In the genomic region with DNA sequence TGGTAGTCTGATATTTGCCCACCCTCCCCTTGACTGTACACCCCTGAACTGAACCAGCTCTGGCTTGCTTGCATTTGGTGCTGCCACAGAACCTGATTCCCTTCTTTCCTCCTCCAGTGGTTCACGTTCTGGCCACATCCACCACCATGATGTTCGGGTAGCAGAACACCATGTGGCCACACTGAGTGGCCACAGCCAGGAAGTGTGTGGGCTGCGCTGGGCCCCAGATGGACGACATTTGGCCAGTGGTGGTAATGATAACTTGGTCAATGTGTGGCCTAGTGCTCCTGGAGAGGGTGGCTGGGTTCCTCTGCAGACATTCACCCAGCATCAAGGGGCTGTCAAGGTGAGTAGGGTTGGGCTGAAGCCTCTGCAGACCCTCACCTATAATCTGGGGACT, we compare ENCODE assay signal across 9 cellular contexts. TPM values are rescaled to one million over a fixed set of nuclear protein-coding genes. Genes with fewer than 3 reads are reported as not detected.
A peak's percentile ranks its signal among the peaks of the same experiment; 100 is the strongest.
DNase-seq lines count a peak whose midpoint lies in the region; ATAC-seq, FAIRE-seq and TF ChIP-seq lines count a peak whose summit lies in the region.
"Had no signal": no experiment of that assay in that cellular context is flagged by ENCODE, and none has a peak within 500 bp of the region (broad histone marks: within the 10 kb centered on the region; RNA-seq: fewer than 3 reads in every experiment).

No MANE protein-coding gene starts in this region.

- TF ChIP-seq EP300 in GM12878 (IDR thresholded peaks at IDR 0.05; ENCODE audit: borderline replicate concordance in 1 of 2, control insufficient read depth in 1 of 2, low read depth in 2 of 2, low read length in 2 of 2), result no peak

- peaks cover 38% of the 10 kb centered on the region for H3K36me3 Mint-ChIP-seq in neural progenitor cell

- H3K36me3 ChIP-seq in Karpas-422 (ENCODE audit: insufficient read depth, low read length) (peaks cover 46% of the 10 kb centered on the region), GM12878 (ENCODE audit: control insufficient read depth in 2 of 2, insufficient read depth in 2 of 2, low read length in 1 of 2) (peaks cover 15 to 26% of the 10 kb centered on the region in 2 experiments), neural progenitor cell (peaks cover 14% of the 10 kb centered on the region)

- peaks cover 7% of the 10 kb centered on the region for H3K27me3 Mint-ChIP-seq in neural progenitor cell (ENCODE audit: insufficient read depth, low read depth)

- DNase-seq in Karpas-422 (no peak), GM12878 (ENCODE audit: low read depth, low spot score) (no peak), neural progenitor cell (ENCODE audit: low spot score) (no peak), cerebellar nuclear complex (lab: John Stamatoyannopoulos, UW) (no peak), DMS79 (lab: John Stamatoyannopoulos, UW) (no peak), NCI-H2196 treated with DMSO at 0.1 percent for 48 hours (lab: John Stamatoyannopoulos, UW; ENCODE audit: unreplicated experiment) (no peak)
- DNase-seq: NCI-H1417 had no signal

- intact Hi-C loops in GM12878 (cut with micrococcal nuclease; ENCODE audit: unreplicated experiment), result no loop called here

- RAD21 ChIA-PET in GM12878 (lab: Charles Lee; ENCODE audit: unreplicated experiment), result interaction anchor here (1.3 kb wide), 1 partner anchor 121 kb away, joined by 3 read pairs; no protein-coding TSS in a partner anchor

- H3K27ac Mint-ChIP-seq in neural progenitor cell, result peak overlapping the region; percentile 21

- TF ChIP-seq RAD21 in GM12878 (IDR thresholded peaks at IDR 0.05; ENCODE audit: insufficient read depth, low read depth, low read length), result no peak

- no peaks in the 10 kb centered on the region for H3K9me3 ChIP-seq in Karpas-422 (ENCODE audit: low read length)
- no peaks in the 10 kb centered on the region for H3K9me3 ChIP-seq in GM12878 (replicated peaks; ENCODE audit: control insufficient read depth, insufficient read depth, low read length)
- H3K9me3 ChIP-seq in neural progenitor cell (ENCODE audit: low read depth), result no peaks in the 10 kb centered on the region

- no peak for ATAC-seq in GM12878

- peaks cover 38% of the 10 kb centered on the region for H3F3A ChIP-seq in neural progenitor cell (ENCODE audit: low read depth)

- no peak for FAIRE-seq in GM12878 (lab: Jason Lieb, UNC)

- TF ChIP-seq CTCF in GM12878 (IDR thresholded peaks at IDR 0.05 in 2 of 3, conservative IDR thresholded peaks at IDR 0.05 in 1 of 3; ENCODE audit: control insufficient read depth in 2 of 3, extremely low read depth in 1 of 3, insufficient read depth in 1 of 3, low read depth in 3 of 3, low read length in 3 of 3) (no peak), neural progenitor cell (IDR thresholded peaks at IDR 0.05) (no peak)

- SMC1A ChIA-PET in GM12878 (lab: Charles Lee; ENCODE audit: uncharacterized antibody, unreplicated experiment), result interaction anchor here (4.5 kb wide), 1 partner anchor 133 kb away, joined by 26 read pairs; no protein-coding TSS in a partner anchor

- WGBS in GM12878 (ENCODE audit: insufficient coverage, insufficient replicate concordance, low lambda C conversion rate, missing lambda C conversion rate), result 32% methylated on average over 4 of the region's 4 CpGs

- no peaks in the 10 kb centered on the region for H3K9me2 ChIP-seq in Karpas-422 (replicated peaks; ENCODE audit: insufficient read depth, low read length)

- H3K4me1 ChIP-seq in Karpas-422 (ENCODE audit: low read length) (peaks cover 34% of the 10 kb centered on the region), GM12878 (ENCODE audit: control insufficient read depth, insufficient read depth, low read length) (peaks cover 14% of the 10 kb centered on the region), neural progenitor cell (peaks cover 18% of the 10 kb centered on the region)
- H3K4me1 ChIP-seq: parathyroid adenoma had no signal

- H3K4me2 ChIP-seq in Karpas-422 (ENCODE audit: low read depth, low read length, poor library complexity, severe bottlenecking) (peak overlapping the region; percentile 73), GM12878 (ENCODE audit: control insufficient read depth, insufficient read depth) (peak overlapping the region; percentile 89), neural progenitor cell (peak overlapping the region; percentile 96)

- H4K20me1 ChIP-seq in Karpas-422 (ENCODE audit: insufficient read depth, low read depth, low read length) (peaks cover 9% of the 10 kb centered on the region), GM12878 (ENCODE audit: control insufficient read depth, insufficient read depth) (no peaks in the 10 kb centered on the region), neural progenitor cell (ENCODE audit: low read depth) (peaks cover 37% of the 10 kb centered on the region)

- POLR2A ChIA-PET in GM12878 (lab: Charles Lee), result interaction anchor here (1.0 kb wide), 1 partner anchor 16 kb away, joined by 4 read pairs; no protein-coding TSS in a partner anchor

- no peaks in the 10 kb centered on the region for H3K9me3 Mint-ChIP-seq in neural progenitor cell

- no peaks in the 10 kb centered on the region for H3K27me3 ChIP-seq in Karpas-422 (ENCODE audit: low read length)
- H3K27me3 ChIP-seq in GM12878 (replicated peaks in 1 of 2; ENCODE audit: control insufficient read depth in 2 of 2, insufficient read depth in 2 of 2, low read length in 1 of 2), result no peaks in the 10 kb centered on the region
- no peaks in the 10 kb centered on the region for H3K27me3 ChIP-seq in neural progenitor cell

- H3K79me2 ChIP-seq in Karpas-422 (ENCODE audit: low read length), result peaks cover 31% of the 10 kb centered on the region
- H3K79me2 ChIP-seq in GM12878 (ENCODE audit: control insufficient read depth, insufficient read depth, low read length), result peaks cover 43% of the 10 kb centered on the region
- peaks cover 34% of the 10 kb centered on the region for H3K79me2 ChIP-seq in neural progenitor cell (ENCODE audit: low read depth)
- H3K79me2 ChIP-seq: parathyroid adenoma had no signal

- H3K9ac ChIP-seq in Karpas-422 (ENCODE audit: low read length) (peak overlapping the region; percentile 92), GM12878 (ENCODE audit: control insufficient read depth, insufficient read depth, low read length) (peak overlapping the region; percentile 75; the same call in 1 of the 2 replicates), neural progenitor cell (peak overlapping the region; percentile 95)
- H3K9ac ChIP-seq: parathyroid adenoma had no signal

- H3K27ac ChIP-seq in Karpas-422 (ENCODE audit: low read length), result peak overlapping the region; percentile 84
- no peak overlapping the region for H3K27ac ChIP-seq in GM12878 (ENCODE audit: control insufficient read depth, insufficient read depth)
- no peak overlapping the region for H3K27ac ChIP-seq in neural progenitor cell
- H3K27ac ChIP-seq: parathyroid adenoma had no signal

- in situ Hi-C loops in GM12878 (cut with MboI), result no loop called here

- TF ChIP-seq POLR2A in GM12878 (IDR thresholded peaks at IDR 0.05; ENCODE audit: low read depth, low read length), result peak; percentile 13; the same call in 1 of the 2 replicates

- H2AFZ ChIP-seq in Karpas-422 (ENCODE audit: low read length), result no peak overlapping the region
- no peak overlapping the region for H2AFZ ChIP-seq in GM12878 (ENCODE audit: control insufficient read depth, low read depth, low read length)
- H2AFZ ChIP-seq in neural progenitor cell (replicated peaks), result no peak overlapping the region
- H2AFZ ChIP-seq: parathyroid adenoma had no signal

- peaks cover 46% of the 10 kb centered on the region for H3K4me1 Mint-ChIP-seq in neural progenitor cell

- H3K4me3 ChIP-seq in GM08714 (ENCODE audit: low read length), result peak overlapping the region; percentile 93; the same call in 1 of the 2 replicates
- peak overlapping the region; percentile 98 for H3K4me3 ChIP-seq in Karpas-422 (ENCODE audit: low read length)
- peak overlapping the region; percentile 79 for H3K4me3 ChIP-seq in GM12878
- H3K4me3 ChIP-seq in neural progenitor cell, result peak overlapping the region; percentile 70

- BruUV-seq in GM12878 (replicated peaks; lab: Mats Ljungman, UMichigan), result no TSS peak

- H3K4me3 Mint-ChIP-seq in neural progenitor cell, result peak overlapping the region; percentile 98

- CTCF ChIA-PET in GM12878 (lab: Yijun Ruan, JAX), result interaction anchor here (1.0 kb wide), 1 partner anchor 121 kb away, joined by 3 read pairs; no protein-coding TSS in a partner anchor

RNA-seq across cellular contexts. Expression of a gene that starts 1.8 kb away (rescaled TPM):
- total RNA-seq in Karpas-422 (2014; rRNA removed; shearing (Covaris generic); ENCODE audit: low replicate concordance), result 96.9 and 141 TPM in 2 replicates
- total RNA-seq in GM12878 (2013; cell fraction: nucleolus; rRNA removed), result 12.5 and 14.0 TPM in 2 replicates
- 197 and 213 TPM in 2 replicates for total RNA-seq in GM12878 (2014; rRNA removed)
- total RNA-seq in GM12878 (2014; rRNA removed; fragmentation: Illumina TruSeq; extraction: Trizol), result 81.5 and 82.0 TPM in 2 replicates
- 192 and 205 TPM in 2 replicates for total RNA-seq in GM12878 (2021)
- polyA plus RNA-seq in GM12878 (2011; ENCODE audit: low read depth), result 33.1 TPM
- 37.3 and 103 TPM in 2 replicates for polyA plus RNA-seq in GM12878 (2011; rRNA removed)
- polyA plus RNA-seq in GM12878 (2011; cell fraction: cytosol; rRNA removed), result 137 and 176 TPM in 2 replicates
- polyA plus RNA-seq in GM12878 (2011; cell fraction: nucleus; rRNA removed), result 181 and 197 TPM in 2 replicates
- polyA plus RNA-seq in GM12878 (2012), result 62.9 and 68.2 TPM in 2 replicates
- 91.9 and 135 TPM in 2 replicates for polyA plus RNA-seq in GM12878 (2014; fragmentation: Illumina TruSeq; extraction: Trizol)
- polyA plus RNA-seq in GM12878 (2014; fragmentation: Nextera tagmentation; extraction: Ambion mirVana), result 10 to 100 TPM; 36.3 to 63.1 TPM
- 165 and 225 TPM in 2 replicates for polyA plus RNA-seq in GM12878 (2014; rRNA removed)
- polyA plus RNA-seq in GM12878 (2016; fragmentation: Nextera tagmentation; extraction: Ambion mirVana), result 100 to 1,000 TPM; 299 to 347 TPM
- 128 and 180 TPM in 2 replicates for polyA minus RNA-seq in GM12878 (2011; rRNA and poly(A)+ RNA removed)
- 67.0 and 84.4 TPM in 2 replicates for polyA minus RNA-seq in GM12878 (2011; cell fraction: cytosol; rRNA and poly(A)+ RNA removed)
- polyA minus RNA-seq in GM12878 (2011; cell fraction: nucleus; rRNA and poly(A)+ RNA removed), result 40.5 and 61.7 TPM in 2 replicates
- total RNA-seq in neural progenitor cell (ENCODE audit: low replicate concordance), result 164 and 261 TPM in 2 replicates

RNA-seq across cellular contexts. Expression of a gene that starts 7.2 kb away (rescaled TPM):
- 37.4 and 48.5 TPM in 2 replicates for total RNA-seq in Karpas-422 (2014; rRNA removed; shearing (Covaris generic); ENCODE audit: low replicate concordance)
- total RNA-seq in GM12878 (2013; cell fraction: nucleolus; rRNA removed), result 21.6 and 23.9 TPM in 2 replicates
- total RNA-seq in GM12878 (2014; rRNA removed) (77.4 and 88.2 TPM in 2 replicates), GM12878 (2014; rRNA removed; fragmentation: Illumina TruSeq; extraction: Trizol) (55.4 and 58.5 TPM in 2 replicates), GM12878 (2021) (66.8 and 68.0 TPM in 2 replicates), neural progenitor cell (ENCODE audit: low replicate concordance) (5.6 and 11.9 TPM in 2 replicates)
- 96.7 TPM for polyA plus RNA-seq in GM12878 (2011; ENCODE audit: low read depth)
- polyA plus RNA-seq in GM12878 (2011; rRNA removed) (88.7 and 139 TPM in 2 replicates), GM12878 (2014; fragmentation: Illumina TruSeq; extraction: Trizol) (102 and 126 TPM in 2 replicates), GM12878 (2014; fragmentation: Nextera tagmentation; extraction: Ambion mirVana) (10 to 100 TPM; 62.7 to 68.4 TPM), GM12878 (2014; rRNA removed) (91.3 and 97.8 TPM in 2 replicates), GM12878 (2016; fragmentation: Nextera tagmentation; extraction: Ambion mirVana) (100 to 1,000 TPM in 1 of 2 experiments, 10 to 100 TPM in 1; 92.6 to 111 TPM)
- 127 and 142 TPM in 2 replicates for polyA plus RNA-seq in GM12878 (2011; cell fraction: cytosol; rRNA removed)
- polyA plus RNA-seq in GM12878 (2011; cell fraction: nucleus; rRNA removed), result 123 and 135 TPM in 2 replicates
- 59.9 and 92.0 TPM in 2 replicates for polyA plus RNA-seq in GM12878 (2012)
- 69.1 and 73.7 TPM in 2 replicates for polyA minus RNA-seq in GM12878 (2011; rRNA and poly(A)+ RNA removed)
- polyA minus RNA-seq in GM12878 (2011; cell fraction: cytosol; rRNA and poly(A)+ RNA removed), result 17.8 and 25.6 TPM in 2 replicates
- 19.2 and 27.0 TPM in 2 replicates for polyA minus RNA-seq in GM12878 (2011; cell fraction: nucleus; rRNA and poly(A)+ RNA removed)

RNA-seq across cellular contexts. Expression of a gene that starts 23.0 kb away (rescaled TPM):
- not detected in 2 replicates for total RNA-seq in Karpas-422 (2014; rRNA removed; shearing (Covaris generic); ENCODE audit: low replicate concordance)
- total RNA-seq in GM12878 (2013; cell fraction: nucleolus; rRNA removed), result not detected in 2 replicates
- not detected in 2 replicates for total RNA-seq in GM12878 (2014; rRNA removed)
- not detected in 2 replicates for total RNA-seq in GM12878 (2014; rRNA removed; fragmentation: Illumina TruSeq; extraction: Trizol)
- not detected in 2 replicates for total RNA-seq in GM12878 (2021)
- not detected for polyA plus RNA-seq in GM12878 (2011; ENCODE audit: low read depth)
- not detected in 2 replicates for polyA plus RNA-seq in GM12878 (2011; rRNA removed)
- not detected in 2 replicates for polyA plus RNA-seq in GM12878 (2011; cell fraction: cytosol; rRNA removed)
- polyA plus RNA-seq in GM12878 (2011; cell fraction: nucleus; rRNA removed), result not detected in 2 replicates
- polyA plus RNA-seq in GM12878 (2012), result not detected in 2 replicates
- not detected in 2 replicates for polyA plus RNA-seq in GM12878 (2014; fragmentation: Illumina TruSeq; extraction: Trizol)
- polyA plus RNA-seq in GM12878 (2014; fragmentation: Nextera tagmentation; extraction: Ambion mirVana), result not detected
- polyA plus RNA-seq in GM12878 (2014; rRNA removed), result not detected in 2 replicates
- not detected for polyA plus RNA-seq in GM12878 (2016; fragmentation: Nextera tagmentation; extraction: Ambion mirVana)
- not detected in 2 replicates for polyA minus RNA-seq in GM12878 (2011; rRNA and poly(A)+ RNA removed)
- polyA minus RNA-seq in GM12878 (2011; cell fraction: cytosol; rRNA and poly(A)+ RNA removed), result not detected in 2 replicates
- not detected in 2 replicates for polyA minus RNA-seq in GM12878 (2011; cell fraction: nucleus; rRNA and poly(A)+ RNA removed)
- total RNA-seq in neural progenitor cell (ENCODE audit: low replicate concordance), result 0.09 TPM in 1 of 2 replicates, not detected in the other

RNA-seq across cellular contexts. Expression of a gene that starts 29.0 kb away (rescaled TPM):
- 42.5 and 50.7 TPM in 2 replicates for total RNA-seq in Karpas-422 (2014; rRNA removed; shearing (Covaris generic); ENCODE audit: low replicate concordance)
- total RNA-seq in GM12878 (2013; cell fraction: nucleolus; rRNA removed), result 71.8 and 72.3 TPM in 2 replicates
- total RNA-seq in GM12878 (2014; rRNA removed), result 39.7 and 42.6 TPM in 2 replicates
- total RNA-seq in GM12878 (2014; rRNA removed; fragmentation: Illumina TruSeq; extraction: Trizol), result 32.6 and 33.3 TPM in 2 replicates
- total RNA-seq in GM12878 (2021), result 37.4 and 39.4 TPM in 2 replicates
- polyA plus RNA-seq in GM12878 (2011; ENCODE audit: low read depth), result 33.4 TPM
- polyA plus RNA-seq in GM12878 (2011; rRNA removed), result 16.5 and 20.2 TPM in 2 replicates
- 19.1 and 23.5 TPM in 2 replicates for polyA plus RNA-seq in GM12878 (2011; cell fraction: cytosol; rRNA removed)
- 32.6 and 36.7 TPM in 2 replicates for polyA plus RNA-seq in GM12878 (2011; cell fraction: nucleus; rRNA removed)
- polyA plus RNA-seq in GM12878 (2012), result 43.9 and 45.3 TPM in 2 replicates
- polyA plus RNA-seq in GM12878 (2014; fragmentation: Illumina TruSeq; extraction: Trizol), result 37.6 and 39.2 TPM in 2 replicates
- 10 to 100 TPM; 59.8 to 61.7 TPM for polyA plus RNA-seq in GM12878 (2014; fragmentation: Nextera tagmentation; extraction: Ambion mirVana)
- polyA plus RNA-seq in GM12878 (2014; rRNA removed), result 21.9 and 25.4 TPM in 2 replicates
- 10 to 100 TPM; 57.3 to 58.7 TPM for polyA plus RNA-seq in GM12878 (2016; fragmentation: Nextera tagmentation; extraction: Ambion mirVana)
- 15.9 and 18.0 TPM in 2 replicates for polyA minus RNA-seq in GM12878 (2011; rRNA and poly(A)+ RNA removed)
- polyA minus RNA-seq in GM12878 (2011; cell fraction: cytosol; rRNA and poly(A)+ RNA removed), result 10.0 and 11.0 TPM in 2 replicates
- 15.5 and 20.4 TPM in 2 replicates for polyA minus RNA-seq in GM12878 (2011; cell fraction: nucleus; rRNA and poly(A)+ RNA removed)
- total RNA-seq in neural progenitor cell (ENCODE audit: low replicate concordance), result 15.1 and 23.6 TPM in 2 replicates

RNA-seq across cellular contexts. Expression of a gene that starts 29.1 kb away (rescaled TPM):
- 24.9 and 31.3 TPM in 2 replicates for total RNA-seq in Karpas-422 (2014; rRNA removed; shearing (Covaris generic); ENCODE audit: low replicate concordance)
- 188 and 198 TPM in 2 replicates for total RNA-seq in GM12878 (2013; cell fraction: nucleolus; rRNA removed)
- total RNA-seq in GM12878 (2014; rRNA removed) (16.5 and 18.0 TPM in 2 replicates), GM12878 (2014; rRNA removed; fragmentation: Illumina TruSeq; extraction: Trizol) (12.5 and 12.7 TPM in 2 replicates), GM12878 (2021) (33.8 and 38.3 TPM in 2 replicates), neural progenitor cell (ENCODE audit: low replicate concordance) (11.0 and 16.8 TPM in 2 replicates)
- polyA plus RNA-seq in GM12878 (2011; ENCODE audit: low read depth), result 10.4 TPM
- polyA plus RNA-seq in GM12878 (2011; rRNA removed) (6.0 and 10.7 TPM in 2 replicates), GM12878 (2014; fragmentation: Illumina TruSeq; extraction: Trizol) (11.1 and 16.5 TPM in 2 replicates), GM12878 (2014; fragmentation: Nextera tagmentation; extraction: Ambion mirVana) (1 to 10 TPM; 1.4 to 1.9 TPM), GM12878 (2014; rRNA removed) (23.8 and 27.3 TPM in 2 replicates), GM12878 (2016; fragmentation: Nextera tagmentation; extraction: Ambion mirVana) (10 to 100 TPM in 1 of 2 experiments, 1 to 10 TPM in 1; 10.0 to 12.6 TPM)
- polyA plus RNA-seq in GM12878 (2011; cell fraction: cytosol; rRNA removed), result 6.8 and 8.6 TPM in 2 replicates
- polyA plus RNA-seq in GM12878 (2011; cell fraction: nucleus; rRNA removed), result 72.8 and 81.1 TPM in 2 replicates
- polyA plus RNA-seq in GM12878 (2012), result 14.3 and 15.1 TPM in 2 replicates
- 42.5 and 57.0 TPM in 2 replicates for polyA minus RNA-seq in GM12878 (2011; rRNA and poly(A)+ RNA removed)
- polyA minus RNA-seq in GM12878 (2011; cell fraction: cytosol; rRNA and poly(A)+ RNA removed), result 7.5 and 8.1 TPM in 2 replicates
- polyA minus RNA-seq in GM12878 (2011; cell fraction: nucleus; rRNA and poly(A)+ RNA removed), result 46.7 and 73.6 TPM in 2 replicates
